In the genomic region with DNA sequence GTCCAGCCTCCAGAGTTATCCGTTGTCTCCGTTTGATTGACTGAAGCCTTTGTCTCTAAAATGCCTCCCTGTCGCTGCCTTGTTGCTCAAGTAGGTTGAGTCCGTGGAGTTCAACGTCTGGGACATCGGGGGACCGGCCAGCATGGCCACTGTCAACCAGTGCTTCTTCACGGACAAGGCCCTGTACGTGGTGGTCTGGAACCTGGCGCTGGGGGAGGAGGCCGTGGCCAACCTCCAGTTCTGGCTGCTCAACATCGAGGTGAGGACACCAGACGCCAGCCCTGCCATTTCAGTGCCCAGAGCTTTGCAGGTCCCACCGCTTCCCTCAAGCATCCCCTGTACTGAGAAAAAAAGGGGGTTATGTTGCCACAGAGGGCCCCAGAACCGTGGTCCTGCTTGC, we compare ENCODE assay signal across 14 cellular contexts.
DNase-seq lines count a peak whose midpoint lies in the region; ATAC-seq and TF ChIP-seq lines count a peak whose summit lies in the region.
"Had no signal": no experiment of that assay in that cellular context is flagged by ENCODE, and none has a peak within 500 bp of the region (broad histone marks: within the 10 kb centered on the region; RNA-seq: fewer than 3 reads in every experiment).

No MANE protein-coding gene starts in this region.

- H3K27me3 ChIP-seq in Peyer's patch (no peaks in the 10 kb centered on the region), esophagus (ENCODE audit: control insufficient read depth in 1 of 2, insufficient read depth in 2 of 2, low read length in 2 of 2) (no peaks in the 10 kb centered on the region)

- no peak overlapping the region for H3K4me3 ChIP-seq in Peyer's patch
- H3K4me3 ChIP-seq in esophagus (ENCODE audit: low read depth in 1 of 2, low read length in 2 of 2) = no peak overlapping the region

- CTCF ChIA-PET in activated naive CD4-positive, alpha-beta T cell treated with anti-CD3 and anti-CD28 coated beads for 36 hours (lab: Charles Lee) = interaction anchor here (0.6 to 2.5 kb wide), 3 partner anchors 9 to 69 kb away, joined by 4 to 8 read pairs (median 6); no protein-coding TSS in a partner anchor

- no peaks in the 10 kb centered on the region for H3K9me3 Mint-ChIP-seq in stimulated activated effector memory CD8-positive, alpha-beta T cell treated with anti-CD3 and anti-CD28 coated beads, Interleukin-12 subunit alpha, Interleukin-12 subunit beta, amount 100 ng/mL, for 72 hours
- H3K9me3 Mint-ChIP-seq in activated naive CD4-positive, alpha-beta T cell treated with anti-CD3 and anti-CD28 coated beads, Interleukin-2, amount 50 U/mL, for 72 hours = no peaks in the 10 kb centered on the region
- H3K9me3 Mint-ChIP-seq in activated naive CD4-positive, alpha-beta T cell treated with anti-CD3 and anti-CD28 coated beads for 36 hours = no peaks in the 10 kb centered on the region
- H3K9me3 Mint-ChIP-seq: activated naive CD8-positive, alpha-beta T cell treated with anti-CD3 and anti-CD28 coated beads, Interleukin-2, amount 10 ng/mL, durations not matched to agents 7 days and 5 days; central memory CD8-positive, alpha-beta T cell had no signal

- no peaks in the 10 kb centered on the region for H3K36me3 Mint-ChIP-seq in stimulated activated effector memory CD8-positive, alpha-beta T cell treated with anti-CD3 and anti-CD28 coated beads, Interleukin-12 subunit alpha, Interleukin-12 subunit beta, amount 100 ng/mL, for 72 hours
- H3K36me3 Mint-ChIP-seq in activated naive CD4-positive, alpha-beta T cell treated with anti-CD3 and anti-CD28 coated beads, Interleukin-2, amount 50 U/mL, for 72 hours = no peaks in the 10 kb centered on the region
- no peaks in the 10 kb centered on the region for H3K36me3 Mint-ChIP-seq in activated naive CD4-positive, alpha-beta T cell treated with anti-CD3 and anti-CD28 coated beads for 36 hours (ENCODE audit: low read depth)
- H3K36me3 Mint-ChIP-seq: activated naive CD8-positive, alpha-beta T cell treated with anti-CD3 and anti-CD28 coated beads, Interleukin-2, amount 10 ng/mL, durations not matched to agents 7 days and 5 days had no signal

- H3K36me3 ChIP-seq in Peyer's patch = peaks cover 0 to 69% (median 0%) of the 10 kb centered on the region in 3 donors
- H3K36me3 ChIP-seq in esophagus (ENCODE audit: control insufficient read depth in 2 of 2, insufficient read depth in 2 of 2, low read length in 1 of 2) = peaks cover 4 to 10% of the 10 kb centered on the region in 2 donors

- no peaks in the 10 kb centered on the region for H3K9me3 ChIP-seq in Peyer's patch
- H3K9me3 ChIP-seq in esophagus (ENCODE audit: control insufficient read depth in 2 of 2, insufficient read depth in 1 of 2, low read depth in 1 of 2, low read length in 1 of 2) = no peaks in the 10 kb centered on the region

- H3K4me1 ChIP-seq in Peyer's patch (no peaks in the 10 kb centered on the region), esophagus (ENCODE audit: control insufficient read depth in 2 of 2, insufficient read depth in 2 of 2, low read length in 1 of 2) (peaks cover 0 to 7% of the 10 kb centered on the region in 2 donors)

- no peak for ATAC-seq in stimulated activated effector memory CD8-positive, alpha-beta T cell treated with anti-CD3 and anti-CD28 coated beads, Interleukin-12 subunit alpha, Interleukin-12 subunit beta, amount 100 ng/mL, for 72 hours
- no peak for ATAC-seq in activated naive CD4-positive, alpha-beta T cell treated with anti-CD3 and anti-CD28 coated beads, Interleukin-2, amount 50 U/mL, for 72 hours
- ATAC-seq in HG03095 (IDR thresholded peaks at IDR 0.05; ENCODE audit: unreplicated experiment) = no peak
- ATAC-seq in GM19351 (IDR thresholded peaks at IDR 0.05; ENCODE audit: unreplicated experiment) = no peak

- no peak overlapping the region for H3K4me3 Mint-ChIP-seq in stimulated activated effector memory CD8-positive, alpha-beta T cell treated with anti-CD3 and anti-CD28 coated beads, Interleukin-12 subunit alpha, Interleukin-12 subunit beta, amount 100 ng/mL, for 72 hours
- no peak overlapping the region for H3K4me3 Mint-ChIP-seq in activated naive CD4-positive, alpha-beta T cell treated with anti-CD3 and anti-CD28 coated beads for 36 hours
- H3K4me3 Mint-ChIP-seq: activated naive CD8-positive, alpha-beta T cell treated with anti-CD3 and anti-CD28 coated beads, Interleukin-2, amount 10 ng/mL, durations not matched to agents 7 days and 5 days; central memory CD8-positive, alpha-beta T cell had no signal

- H3K27me3 Mint-ChIP-seq in activated naive CD4-positive, alpha-beta T cell treated with anti-CD3 and anti-CD28 coated beads for 36 hours (ENCODE audit: low read depth) = peaks cover 2% of the 10 kb centered on the region
- H3K27me3 Mint-ChIP-seq: activated naive CD8-positive, alpha-beta T cell treated with anti-CD3 and anti-CD28 coated beads, Interleukin-2, amount 10 ng/mL, durations not matched to agents 7 days and 5 days had no signal

- intact Hi-C loops in activated naive CD4-positive, alpha-beta T cell treated with anti-CD3 and anti-CD28 coated beads for 36 hours (cut with micrococcal nuclease) = no loop called here

- TF ChIP-seq POLR2A in Peyer's patch (IDR thresholded peaks at IDR 0.05) = no peak

- H3K27ac ChIP-seq in Peyer's patch = peak overlapping the region; percentile 21 to 76 (median 48)
- H3K27ac ChIP-seq in esophagus (ENCODE audit: low read depth in 2 of 2, low read length in 1 of 2) = peak overlapping the region; percentile 21 to 47

- H3K4me1 Mint-ChIP-seq in stimulated activated effector memory CD8-positive, alpha-beta T cell treated with anti-CD3 and anti-CD28 coated beads, Interleukin-12 subunit alpha, Interleukin-12 subunit beta, amount 100 ng/mL, for 72 hours = peaks cover 18% of the 10 kb centered on the region
- no peaks in the 10 kb centered on the region for H3K4me1 Mint-ChIP-seq in activated naive CD4-positive, alpha-beta T cell treated with anti-CD3 and anti-CD28 coated beads for 36 hours (ENCODE audit: low read depth)
- H3K4me1 Mint-ChIP-seq: central memory CD8-positive, alpha-beta T cell had no signal

- TF ChIP-seq CTCF in Peyer's patch (IDR thresholded peaks at IDR 0.05) = no peak

- H3K27ac Mint-ChIP-seq in stimulated activated effector memory CD8-positive, alpha-beta T cell treated with anti-CD3 and anti-CD28 coated beads, Interleukin-12 subunit alpha, Interleukin-12 subunit beta, amount 100 ng/mL, for 72 hours = peak overlapping the region; percentile 80
- peak overlapping the region in 1 of 2 donors; percentile 28 for H3K27ac Mint-ChIP-seq in activated naive CD4-positive, alpha-beta T cell treated with anti-CD3 and anti-CD28 coated beads, Interleukin-2, amount 50 U/mL, for 72 hours
- no peak overlapping the region for H3K27ac Mint-ChIP-seq in activated naive CD4-positive, alpha-beta T cell treated with anti-CD3 and anti-CD28 coated beads for 36 hours
- H3K27ac Mint-ChIP-seq: activated naive CD8-positive, alpha-beta T cell treated with anti-CD3 and anti-CD28 coated beads, Interleukin-2, amount 10 ng/mL, durations not matched to agents 7 days and 5 days had no signal

- peak in 2 of 3 donors; percentile 6 to 39 for DNase-seq in Peyer's patch
- peak; percentile 81 for DNase-seq in mesenteric fat pad (ENCODE audit: low spot score)
- peak in 1 of 2 donors; percentile 34 for DNase-seq in stimulated activated effector memory CD8-positive, alpha-beta T cell treated with anti-CD3 and anti-CD28 coated beads, Interleukin-12 subunit alpha, Interleukin-12 subunit beta, amount 100 ng/mL, for 72 hours (ENCODE audit: low spot score in 2 of 2)
- DNase-seq in activated naive CD4-positive, alpha-beta T cell treated with anti-CD3 and anti-CD28 coated beads, Interleukin-2, amount 50 U/mL, for 72 hours (ENCODE audit: low spot score in 2 of 2) = no peak
- no peak for DNase-seq in activated naive CD4-positive, alpha-beta T cell treated with anti-CD3 and anti-CD28 coated beads for 36 hours
- DNase-seq: activated naive CD8-positive, alpha-beta T cell treated with anti-CD3 and anti-CD28 coated beads, Interleukin-2, amount 10 ng/mL, durations not matched to agents 7 days and 5 days; DMS79 treated with DMSO at 0.1 percent for 48 hours; glutamatergic neuron; NCI-H187 treated with DMSO at 0.1 percent for 48 hours; NCI-H524 had no signal

- 92% methylated on average over 15 of the region's 15 CpGs for WGBS in esophagus, 2 donors

Comparison
In these comparisons a context has a peak if more than half of its experiments do, and no peak if none do; other contexts are left out.
1. DNase-seq: peak in Peyer's patch (2 of 3) and mesenteric fat pad (single experiment); none in activated naive CD4-positive, alpha-beta T cell treated with anti-CD3 and anti-CD28 coated beads, Interleukin-2, amount 50 U/mL, for 72 hours (0 of 2) and activated naive CD4-positive, alpha-beta T cell treated with anti-CD3 and anti-CD28 coated beads for 36 hours (single experiment).